11 cellular contexts compared by ENCODE assay signal in genomic region chr13:21639604-21640003, GRCh38.
"Had no signal": no experiment of that assay in that cellular context is flagged by ENCODE, and none has a peak within 500 bp of the region (broad histone marks: within the 10 kb centered on the region; RNA-seq: fewer than 3 reads in every experiment).

No MANE protein-coding gene starts in this region.

- ATAC-seq: effector memory CD8-positive, alpha-beta T cell; foreskin keratinocyte; natural killer cell; stimulated activated memory B cell treated with anti-CD40 and anti-IgM and Interleukin-4, amounts not matched to agents 10 μg/mL and 1 μg/mL and 100 μg/mL, for 72 hours had no signal

- H3K27me3 ChIP-seq: foreskin keratinocyte, right atrium auricular region had no signal

- DNase-seq: activated naive CD4-positive, alpha-beta T cell; aorta; dermis blood vessel endothelial cell; effector memory CD8-positive, alpha-beta T cell; foreskin keratinocyte; mesendoderm; natural killer cell; occipital lobe; stimulated activated CD4-positive, alpha-beta T cell treated with anti-CD3 and anti-CD28 coated beads, Interleukin-2, amount 100 ng/mL, for 48 hours had no signal

- H3K27ac ChIP-seq: foreskin keratinocyte, right atrium auricular region had no signal

- H3K4me3 ChIP-seq: right atrium auricular region had no signal

- H3K9me3 ChIP-seq: right atrium auricular region had no signal

- H3K4me1 ChIP-seq: right atrium auricular region had no signal

- H3K36me3 ChIP-seq: right atrium auricular region had no signal
